1 cellular context compared by ENCODE assay signal in the genomic region with DNA sequence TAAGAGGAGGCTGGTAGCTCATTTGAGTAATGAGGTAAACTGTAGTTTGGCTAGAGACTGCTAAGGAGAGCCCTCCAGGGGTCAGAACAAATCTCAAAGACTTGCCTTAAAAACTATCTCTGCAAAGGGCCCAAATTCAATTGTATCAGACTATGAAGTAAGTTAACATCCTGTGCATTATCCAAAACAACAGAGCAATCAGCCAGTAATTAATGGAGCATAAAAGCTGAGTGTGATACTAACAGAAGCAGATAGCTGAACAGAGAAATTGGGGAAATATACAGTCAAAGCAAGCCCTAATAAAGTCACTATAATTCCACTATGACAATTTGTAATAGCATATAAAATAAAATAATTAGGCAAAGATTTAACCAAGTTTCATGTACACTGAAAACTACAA.
TF ChIP-seq lines count a peak whose summit lies in the region.

No MANE protein-coding gene starts in this region.

TF ChIP-seq in GM23338, 12 proteins besides CTCF, POLR2A, EP300 and RAD21 (continued from another document):
- TF ChIP-seq, protein P1, sequence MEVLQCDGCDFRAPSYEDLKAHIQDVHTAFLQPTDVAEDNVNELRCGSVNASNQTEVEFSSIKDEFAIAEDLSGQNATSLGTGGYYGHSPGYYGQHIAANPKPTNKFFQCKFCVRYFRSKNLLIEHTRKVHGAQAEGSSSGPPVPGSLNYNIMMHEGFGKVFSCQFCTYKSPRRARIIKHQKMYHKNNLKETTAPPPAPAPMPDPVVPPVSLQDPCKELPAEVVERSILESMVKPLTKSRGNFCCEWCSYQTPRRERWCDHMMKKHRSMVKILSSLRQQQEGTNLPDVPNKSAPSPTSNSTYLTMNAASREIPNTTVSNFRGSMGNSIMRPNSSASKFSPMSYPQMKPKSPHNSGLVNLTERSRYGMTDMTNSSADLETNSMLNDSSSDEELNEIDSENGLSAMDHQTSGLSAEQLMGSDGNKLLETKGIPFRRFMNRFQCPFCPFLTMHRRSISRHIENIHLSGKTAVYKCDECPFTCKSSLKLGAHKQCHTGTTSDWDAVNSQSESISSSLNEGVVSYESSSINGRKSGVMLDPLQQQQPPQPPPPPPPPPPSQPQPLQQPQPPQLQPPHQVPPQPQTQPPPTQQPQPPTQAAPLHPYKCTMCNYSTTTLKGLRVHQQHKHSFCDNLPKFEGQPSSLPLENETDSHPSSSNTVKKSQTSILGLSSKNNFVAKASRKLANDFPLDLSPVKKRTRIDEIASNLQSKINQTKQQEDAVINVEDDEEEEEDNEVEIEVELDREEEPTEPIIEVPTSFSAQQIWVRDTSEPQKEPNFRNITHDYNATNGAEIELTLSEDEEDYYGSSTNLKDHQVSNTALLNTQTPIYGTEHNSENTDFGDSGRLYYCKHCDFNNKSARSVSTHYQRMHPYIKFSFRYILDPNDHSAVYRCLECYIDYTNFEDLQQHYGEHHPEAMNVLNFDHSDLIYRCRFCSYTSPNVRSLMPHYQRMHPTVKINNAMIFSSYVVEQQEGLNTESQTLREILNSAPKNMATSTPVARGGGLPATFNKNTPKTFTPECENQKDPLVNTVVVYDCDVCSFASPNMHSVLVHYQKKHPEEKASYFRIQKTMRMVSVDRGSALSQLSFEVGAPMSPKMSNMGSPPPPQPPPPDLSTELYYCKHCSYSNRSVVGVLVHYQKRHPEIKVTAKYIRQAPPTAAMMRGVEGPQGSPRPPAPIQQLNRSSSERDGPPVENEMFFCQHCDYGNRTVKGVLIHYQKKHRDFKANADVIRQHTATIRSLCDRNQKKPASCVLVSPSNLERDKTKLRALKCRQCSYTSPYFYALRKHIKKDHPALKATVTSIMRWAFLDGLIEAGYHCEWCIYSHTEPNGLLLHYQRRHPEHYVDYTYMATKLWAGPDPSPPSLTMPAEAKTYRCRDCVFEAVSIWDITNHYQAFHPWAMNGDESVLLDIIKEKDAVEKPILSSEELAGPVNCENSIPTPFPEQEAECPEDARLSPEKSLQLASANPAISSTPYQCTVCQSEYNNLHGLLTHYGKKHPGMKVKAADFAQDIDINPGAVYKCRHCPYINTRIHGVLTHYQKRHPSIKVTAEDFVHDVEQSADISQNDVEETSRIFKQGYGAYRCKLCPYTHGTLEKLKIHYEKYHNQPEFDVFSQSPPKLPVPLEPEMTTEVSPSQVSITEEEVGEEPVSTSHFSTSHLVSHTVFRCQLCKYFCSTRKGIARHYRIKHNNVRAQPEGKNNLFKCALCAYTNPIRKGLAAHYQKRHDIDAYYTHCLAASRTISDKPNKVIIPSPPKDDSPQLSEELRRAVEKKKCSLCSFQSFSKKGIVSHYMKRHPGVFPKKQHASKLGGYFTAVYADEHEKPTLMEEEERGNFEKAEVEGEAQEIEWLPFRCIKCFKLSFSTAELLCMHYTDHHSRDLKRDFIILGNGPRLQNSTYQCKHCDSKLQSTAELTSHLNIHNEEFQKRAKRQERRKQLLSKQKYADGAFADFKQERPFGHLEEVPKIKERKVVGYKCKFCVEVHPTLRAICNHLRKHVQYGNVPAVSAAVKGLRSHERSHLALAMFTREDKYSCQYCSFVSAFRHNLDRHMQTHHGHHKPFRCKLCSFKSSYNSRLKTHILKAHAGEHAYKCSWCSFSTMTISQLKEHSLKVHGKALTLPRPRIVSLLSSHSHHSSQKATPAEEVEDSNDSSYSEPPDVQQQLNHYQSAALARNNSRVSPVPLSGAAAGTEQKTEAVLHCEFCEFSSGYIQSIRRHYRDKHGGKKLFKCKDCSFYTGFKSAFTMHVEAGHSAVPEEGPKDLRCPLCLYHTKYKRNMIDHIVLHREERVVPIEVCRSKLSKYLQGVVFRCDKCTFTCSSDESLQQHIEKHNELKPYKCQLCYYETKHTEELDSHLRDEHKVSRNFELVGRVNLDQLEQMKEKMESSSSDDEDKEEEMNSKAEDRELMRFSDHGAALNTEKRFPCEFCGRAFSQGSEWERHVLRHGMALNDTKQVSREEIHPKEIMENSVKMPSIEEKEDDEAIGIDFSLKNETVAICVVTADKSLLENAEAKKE (CRISPR knock-in tag; IDR thresholded peaks at IDR 0.05), result no peak
